8 cellular contexts compared by ENCODE assay signal in the genomic region with DNA sequence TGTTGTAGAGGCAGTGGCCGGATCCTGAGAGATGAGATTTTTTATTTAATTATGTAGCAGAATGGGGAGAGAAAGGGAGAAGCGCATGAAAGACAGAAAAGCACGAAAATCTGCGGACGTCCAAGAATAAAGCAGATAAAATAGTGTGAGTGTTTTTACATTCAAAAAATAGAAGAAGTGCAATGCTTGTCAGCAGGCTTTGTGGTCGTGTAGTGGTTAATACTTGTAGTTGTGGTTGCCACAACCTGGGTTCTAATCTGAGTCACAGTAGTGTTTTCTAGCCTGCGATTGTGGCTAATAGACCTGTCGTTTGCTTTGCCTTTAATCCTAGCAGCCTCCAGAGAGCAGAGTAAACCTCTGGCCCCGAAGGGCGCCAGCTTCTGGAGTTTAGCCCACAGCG. TPM values are rescaled to one million over a fixed set of nuclear protein-coding genes. Genes with fewer than 3 reads are reported as not detected.
DNase-seq lines count a peak whose midpoint lies in the region; ATAC-seq and TF ChIP-seq lines count a peak whose summit lies in the region.
"Not testable (repeated sequence)": the region's sequence is repeated elsewhere in the genome, so short reads cannot be mapped to it uniquely, and the experiment has no call there.

No MANE protein-coding gene starts in this region.

- not testable (repeated sequence) for H3K27ac ChIP-seq in DOHH2 (ENCODE audit: low read depth, low read length)

- not testable (repeated sequence) for H4K20me1 ChIP-seq in DOHH2 (ENCODE audit: control insufficient read depth, insufficient read depth, low read depth, low read length)

- intact Hi-C loops in activated CD4-positive, alpha-beta T cell treated with anti-CD3 and anti-CD28 coated beads, Interleukin-2, amount 10 ng/mL, durations not matched to agents 24 days and 14 days (cut with micrococcal nuclease), result not testable (repeated sequence)

- not testable (repeated sequence) for H3K36me3 ChIP-seq in DOHH2 (ENCODE audit: control insufficient read depth, low read length)

- peak overlapping the region; percentile 37 for H3K27ac Mint-ChIP-seq in activated CD4-positive, alpha-beta T cell treated with anti-CD3 and anti-CD28 coated beads, Interleukin-2, amount 10 ng/mL, durations not matched to agents 24 days and 14 days
- H3K27ac Mint-ChIP-seq in central memory CD8-positive, alpha-beta T cell (ENCODE audit: low read depth), result peak overlapping the region; percentile 64
- not testable (repeated sequence) for H3K27ac Mint-ChIP-seq in stimulated activated naive B cell treated with anti-CD40 and anti-IgM and Interleukin-4, amounts not matched to agents 10 μg/mL and 1 μg/mL and 100 μg/mL, for 72 hours

- H3K4me1 ChIP-seq in DOHH2 (ENCODE audit: control insufficient read depth, low read length), result peaks cover 13% of the 10 kb centered on the region

- not testable (repeated sequence) for H3K9me2 ChIP-seq in DOHH2 (replicated peaks; ENCODE audit: control insufficient read depth, low read length)

- H3F3A ChIP-seq in DOHH2 (ENCODE audit: control insufficient read depth, insufficient read depth), result not testable (repeated sequence)

- not testable (repeated sequence) for H3K36me3 Mint-ChIP-seq in activated CD4-positive, alpha-beta T cell treated with anti-CD3 and anti-CD28 coated beads, Interleukin-2, amount 10 ng/mL, durations not matched to agents 24 days and 14 days (ENCODE audit: low read depth); central memory CD8-positive, alpha-beta T cell (ENCODE audit: insufficient read depth); stimulated activated naive B cell treated with anti-CD40 and anti-IgM and Interleukin-4, amounts not matched to agents 10 μg/mL and 1 μg/mL and 100 μg/mL, for 72 hours

- peak; percentile 91 for ATAC-seq in GM19351 (IDR thresholded peaks at IDR 0.05; ENCODE audit: unreplicated experiment)
- ATAC-seq in GM21825 (IDR thresholded peaks at IDR 0.05; ENCODE audit: unreplicated experiment), result peak; percentile 55
- peak; percentile 69 for ATAC-seq in HG03095 (IDR thresholded peaks at IDR 0.05; ENCODE audit: unreplicated experiment)
- peak; percentile 78 for ATAC-seq in HG03565 (IDR thresholded peaks at IDR 0.05; ENCODE audit: unreplicated experiment)
- ATAC-seq in central memory CD8-positive, alpha-beta T cell (replicated peaks; ENCODE audit: extremely low read depth, poor library complexity, severe bottlenecking), result peak; percentile 93
- ATAC-seq in stimulated activated naive B cell treated with anti-CD40 and anti-IgM and Interleukin-4, amounts not matched to agents 10 μg/mL and 1 μg/mL and 100 μg/mL, for 72 hours (replicated peaks), result peak; percentile 93 to 94

- TF ChIP-seq CTCF in DOHH2 (IDR thresholded peaks at IDR 0.05; ENCODE audit: low read depth, low read length, poor library complexity, severe bottlenecking), result not testable (repeated sequence)

- H3K4me1 Mint-ChIP-seq in activated CD4-positive, alpha-beta T cell treated with anti-CD3 and anti-CD28 coated beads, Interleukin-2, amount 10 ng/mL, durations not matched to agents 24 days and 14 days; central memory CD8-positive, alpha-beta T cell; stimulated activated naive B cell treated with anti-CD40 and anti-IgM and Interleukin-4, amounts not matched to agents 10 μg/mL and 1 μg/mL and 100 μg/mL, for 72 hours: not testable (repeated sequence)

- not testable (repeated sequence) for H3K27me3 ChIP-seq in DOHH2 (ENCODE audit: control insufficient read depth, low read length)

- H3K4me2 ChIP-seq in DOHH2 (ENCODE audit: low read length), result 0 out of 2 replicates have a peak overlapping the region, but pooled peaks have one; percentile 25

- not testable (repeated sequence) for H3K79me2 ChIP-seq in DOHH2 (ENCODE audit: control insufficient read depth, low read length)

- peak; percentile 20 for DNase-seq in activated CD4-positive, alpha-beta T cell treated with anti-CD3 and anti-CD28 coated beads, Interleukin-2, amount 10 ng/mL, durations not matched to agents 24 days and 14 days
- DNase-seq in central memory CD8-positive, alpha-beta T cell (ENCODE audit: low spot score in 2 of 2); stimulated activated naive B cell treated with anti-CD40 and anti-IgM and Interleukin-4, amounts not matched to agents 10 μg/mL and 1 μg/mL and 100 μg/mL, for 72 hours: not testable (repeated sequence)

- not testable (repeated sequence) for H3K9me3 Mint-ChIP-seq in activated CD4-positive, alpha-beta T cell treated with anti-CD3 and anti-CD28 coated beads, Interleukin-2, amount 10 ng/mL, durations not matched to agents 24 days and 14 days; central memory CD8-positive, alpha-beta T cell; stimulated activated naive B cell treated with anti-CD40 and anti-IgM and Interleukin-4, amounts not matched to agents 10 μg/mL and 1 μg/mL and 100 μg/mL, for 72 hours

- not testable (repeated sequence) for H3K4me3 Mint-ChIP-seq in activated CD4-positive, alpha-beta T cell treated with anti-CD3 and anti-CD28 coated beads, Interleukin-2, amount 10 ng/mL, durations not matched to agents 24 days and 14 days; central memory CD8-positive, alpha-beta T cell; stimulated activated naive B cell treated with anti-CD40 and anti-IgM and Interleukin-4, amounts not matched to agents 10 μg/mL and 1 μg/mL and 100 μg/mL, for 72 hours

- H3K27me3 Mint-ChIP-seq in activated CD4-positive, alpha-beta T cell treated with anti-CD3 and anti-CD28 coated beads, Interleukin-2, amount 10 ng/mL, durations not matched to agents 24 days and 14 days, result peaks cover 16% of the 10 kb centered on the region
- not testable (repeated sequence) for H3K27me3 Mint-ChIP-seq in central memory CD8-positive, alpha-beta T cell; stimulated activated naive B cell treated with anti-CD40 and anti-IgM and Interleukin-4, amounts not matched to agents 10 μg/mL and 1 μg/mL and 100 μg/mL, for 72 hours

- H3K4me3 ChIP-seq in DOHH2 (ENCODE audit: low read length), result not testable (repeated sequence)

- not testable (repeated sequence) for H3K9me3 ChIP-seq in DOHH2 (ENCODE audit: control insufficient read depth, insufficient read depth, low read length)

RNA-seq across cellular contexts. Expression of gene RNU1-2, which starts 32.8 kb away (rescaled TPM):
- total RNA-seq in activated CD4-positive, alpha-beta T cell treated with anti-CD3 and anti-CD28 coated beads, Interleukin-2, amount 10 ng/mL, durations not matched to agents 24 days and 14 days, result 1,962 and 2,189 TPM in 2 replicates

RNA-seq across cellular contexts. Expression of gene CROCC, which starts 58.7 kb away (rescaled TPM):
- total RNA-seq in activated CD4-positive, alpha-beta T cell treated with anti-CD3 and anti-CD28 coated beads, Interleukin-2, amount 10 ng/mL, durations not matched to agents 24 days and 14 days, result 23.4 and 27.0 TPM in 2 replicates
